Comparison of ENCODE assay signal across 17 cellular contexts in the genomic region with DNA sequence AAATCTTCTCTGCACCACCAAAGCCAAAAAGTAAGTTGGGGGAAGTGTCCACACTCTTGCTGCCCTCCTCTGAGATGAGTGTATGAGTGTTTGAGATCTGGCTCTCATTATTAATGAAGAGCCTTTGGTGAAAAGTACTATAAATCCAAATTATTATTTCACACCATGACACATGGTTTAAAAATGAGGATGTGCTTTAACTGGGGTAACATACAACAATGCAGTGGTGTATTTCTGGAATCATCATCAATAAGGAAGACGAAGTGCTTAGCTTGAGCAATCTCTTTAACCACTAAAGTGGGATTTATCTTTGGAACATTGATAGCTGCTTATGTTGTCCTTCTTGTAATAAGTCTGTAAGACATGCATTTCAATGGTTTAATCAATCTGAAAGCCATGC.
"Had no signal": no experiment of that assay in that cellular context is flagged by ENCODE, and none has a peak within 500 bp of the region (broad histone marks: within the 10 kb centered on the region; RNA-seq: fewer than 3 reads in every experiment).

No MANE protein-coding gene starts in this region.

- DNase-seq: activated T-cell treated with anti-CD3 and anti-CD28 coated beads, Interleukin-2, amount 50 U/mL, for 24 hours; adrenal gland; foreskin keratinocyte; left ventricle myocardium inferior; mammary epithelial cell; naive thymus-derived CD8-positive, alpha-beta T cell; stimulated activated CD4-positive, alpha-beta T cell treated with anti-CD3 and anti-CD28 coated beads, Interleukin-12 subunit alpha, Interleukin-12 subunit beta, amount 100 ng/mL, for 4 hours; stimulated activated CD4-positive, alpha-beta T cell treated with anti-CD3 and anti-CD28 coated beads, Interleukin-4, amount 100 ng/mL, for 4 hours; stimulated activated naive CD8-positive, alpha-beta T cell treated with anti-CD3 and anti-CD28 coated beads, Interleukin-15, Interleukin-2, amounts not matched to agents 100 U/mL and 50 U/mL, for 24 hours; T-helper 1 cell had no signal

- H3K4me3 ChIP-seq: adrenal gland, breast epithelium, coronary artery, esophagus muscularis mucosa, left ventricle myocardium inferior, right atrium auricular region had no signal

- ATAC-seq: activated naive CD4-positive, alpha-beta T cell treated with anti-CD3 and anti-CD28 coated beads, Interleukin-2, amount 50 U/mL, for 72 hours; activated T-helper 17 cell treated with anti-CD3 and anti-CD28 coated beads, Interleukin-2, amount 50 U/mL, for 72 hours; foreskin keratinocyte; naive thymus-derived CD8-positive, alpha-beta T cell; stimulated activated naive CD8-positive, alpha-beta T cell treated with anti-CD3 and anti-CD28 coated beads, Interleukin-15, Interleukin-2, amounts not matched to agents 100 U/mL and 50 U/mL, for 24 hours; WTC11 had no signal
